ENCODE assay signal across 15 cellular contexts in genomic region chr5:39062530-39062929, GRCh38.
"Had no signal": no experiment of that assay in that cellular context is flagged by ENCODE, and none has a peak within 500 bp of the region (broad histone marks: within the 10 kb centered on the region; RNA-seq: fewer than 3 reads in every experiment).

No MANE protein-coding gene starts in this region.

- H3K4me3 Mint-ChIP-seq: activated CD8-positive, alpha-beta memory T cell treated with anti-CD3 and anti-CD28 coated beads, Interleukin-2, amount 10 ng/mL, durations not matched to agents 7 days and 5 days; activated T-cell treated with anti-CD3 and anti-CD28 coated beads, Interleukin-2, amount 50 U/mL, for 24 hours; immature natural killer cell; neural progenitor cell had no signal

- H2AFZ ChIP-seq: neural progenitor cell, parathyroid adenoma had no signal

- DNase-seq: activated CD4-positive, alpha-beta T cell treated with anti-CD3 and anti-CD28 coated beads, Interleukin-2, amount 50 U/mL, for 4 hours; activated CD8-positive, alpha-beta memory T cell treated with anti-CD3 and anti-CD28 coated beads, Interleukin-2, amount 10 ng/mL, durations not matched to agents 7 days and 5 days; activated effector memory CD4-positive, alpha-beta T cell treated with anti-CD3 and anti-CD28 coated beads, Interleukin-2, amount 50 U/mL, for 16 hours; activated T-cell treated with anti-CD3 and anti-CD28 coated beads, Interleukin-2, amount 50 U/mL, for 24 hours; colonic mucosa; immature natural killer cell; retina; stimulated activated CD4-positive, alpha-beta T cell treated with anti-CD3 and anti-CD28 coated beads, Interleukin-15, amount 100 ng/mL, for 24 hours; stimulated activated CD4-positive, alpha-beta T cell treated with anti-CD3 and anti-CD28 coated beads, Interleukin-4, amount 100 ng/mL, for 4 hours; stomach; T-helper 2 cell had no signal

- ATAC-seq: activated CD8-positive, alpha-beta memory T cell treated with anti-CD3 and anti-CD28 coated beads, Interleukin-2, amount 10 ng/mL, durations not matched to agents 7 days and 5 days; SK-N-SH treated with all-trans-retinoic acid at 6 μM for 48 hours had no signal

- H3K4me1 ChIP-seq: colonic mucosa, neural progenitor cell, parathyroid adenoma had no signal

- H3K9me3 ChIP-seq: colonic mucosa had no signal

- H3K9ac ChIP-seq: neural progenitor cell, parathyroid adenoma had no signal

- H3K4me1 Mint-ChIP-seq: neural progenitor cell had no signal

- H3K27ac Mint-ChIP-seq: activated CD8-positive, alpha-beta memory T cell treated with anti-CD3 and anti-CD28 coated beads, Interleukin-2, amount 10 ng/mL, durations not matched to agents 7 days and 5 days; neural progenitor cell had no signal

- H3K27ac ChIP-seq: cardiac muscle cell, colonic mucosa, neural progenitor cell, parathyroid adenoma, stomach had no signal

- H3K4me2 ChIP-seq: neural progenitor cell had no signal

- H3K36me3 ChIP-seq: cardiac muscle cell, colonic mucosa, neural progenitor cell had no signal

- H3K27me3 ChIP-seq: cardiac muscle cell, colonic mucosa, neural progenitor cell, stomach had no signal

- H3K4me3 ChIP-seq: cardiac muscle cell, colonic mucosa, neural progenitor cell, stomach had no signal

- H3K27me3 Mint-ChIP-seq: activated CD8-positive, alpha-beta memory T cell treated with anti-CD3 and anti-CD28 coated beads, Interleukin-2, amount 10 ng/mL, durations not matched to agents 7 days and 5 days; activated T-cell treated with anti-CD3 and anti-CD28 coated beads, Interleukin-2, amount 50 U/mL, for 24 hours had no signal
